Comparison of ENCODE assay signal across 1 cellular context in genomic region chr1:110210604-110211502, GRCh38.
A peak's percentile ranks its signal among the peaks of the same experiment; 100 is the strongest.
TF ChIP-seq lines count a peak whose summit lies in the region.

No MANE protein-coding gene starts in this region.

TF ChIP-seq in K562, 482 proteins besides CTCF, POLR2A, EP300 and RAD21 (continued from another document and continues in another):
- TF ChIP-seq MGA (IDR thresholded peaks at IDR 0.05) (peak; percentile 93), LARP7 (IDR thresholded peaks at IDR 0.05) (no peak), RERE (CRISPR knock-in tag; IDR thresholded peaks at IDR 0.05; ENCODE audit: borderline replicate concordance) (0 out of 2 replicates have a peak, but pooled peaks have one; percentile 31), BRF2 (IDR thresholded peaks at IDR 0.05; ENCODE audit: borderline replicate concordance, insufficient read depth, insufficient read length) (no peak), PTBP1 (IDR thresholded peaks at IDR 0.05; ENCODE audit: low read depth, low read length) (no peak), SLC30A9 (CRISPR knock-in tag; IDR thresholded peaks at IDR 0.05) (no peak), FOXP4 (CRISPR knock-in tag; IDR thresholded peaks at IDR 0.05; ENCODE audit: borderline replicate concordance) (peak; percentile 83; the same call in 1 of the 2 replicates), DIDO1 (tag; IDR thresholded peaks at IDR 0.05; ENCODE audit: low read depth) (no peak), CTCFL (IDR thresholded peaks at IDR 0.05; ENCODE audit: borderline replicate concordance, insufficient read depth, low read depth, low read length, poor library complexity, severe bottlenecking) (no peak), ASH1L (IDR thresholded peaks at IDR 0.05; ENCODE audit: borderline replicate concordance, low read depth, partially characterized antibody) (no peak), TEAD4 (IDR thresholded peaks at IDR 0.05; ENCODE audit: low read length) (no peak), TEAD4 (CRISPR knock-in tag; IDR thresholded peaks at IDR 0.05; ENCODE audit: borderline replicate concordance) (no peak), YBX1 (IDR thresholded peaks at IDR 0.05) (no peak), MYC (IDR thresholded peaks at IDR 0.05; ENCODE audit: low read depth, low read length) (no peak), MYC (CRISPR knock-in tag; IDR thresholded peaks at IDR 0.05; ENCODE audit: borderline replicate concordance, low read depth) (0 out of 2 replicates have a peak, but pooled peaks have one; percentile 20), IRF2 (CRISPR knock-in tag; IDR thresholded peaks at IDR 0.05) (no peak), KLF10 (CRISPR knock-in tag; IDR thresholded peaks at IDR 0.05) (no peak), E2F4 (CRISPR knock-in tag; IDR thresholded peaks at IDR 0.05; ENCODE audit: low read depth) (no peak), DPF2 (IDR thresholded peaks at IDR 0.05) (no peak), ZNF511 (CRISPR knock-in tag; IDR thresholded peaks at IDR 0.05) (peak; percentile 72; the same call in 1 of the 2 replicates), RBM17 (IDR thresholded peaks at IDR 0.05; ENCODE audit: borderline replicate concordance, low read depth, low read length) (no peak), SMAD3 (CRISPR knock-in tag; conservative IDR thresholded peaks at IDR 0.05) (no peak), ZSCAN29 (IDR thresholded peaks at IDR 0.05) (peak; percentile 90), KDM2B (CRISPR knock-in tag; IDR thresholded peaks at IDR 0.05) (no peak; the same call in 1 of the 2 replicates), ELF1 (tag; IDR thresholded peaks at IDR 0.05) (no peak), XRCC4 (IDR thresholded peaks at IDR 0.05; ENCODE audit: extremely low read depth, insufficient read depth, insufficient read length) (no peak), NFRKB (IDR thresholded peaks at IDR 0.05; ENCODE audit: low read depth) (no peak), RCOR1 (IDR thresholded peaks at IDR 0.05; ENCODE audit: borderline replicate concordance in 1 of 2, low read depth in 2 of 2, low read length in 2 of 2) (no peak), ZNF24 (IDR thresholded peaks at IDR 0.05) (no peak), MCM5 (IDR thresholded peaks at IDR 0.05; ENCODE audit: low read depth) (no peak), MCM3 (IDR thresholded peaks at IDR 0.05) (no peak)
